Comparison of ENCODE assay signal across 13 cellular contexts in the genomic region with DNA sequence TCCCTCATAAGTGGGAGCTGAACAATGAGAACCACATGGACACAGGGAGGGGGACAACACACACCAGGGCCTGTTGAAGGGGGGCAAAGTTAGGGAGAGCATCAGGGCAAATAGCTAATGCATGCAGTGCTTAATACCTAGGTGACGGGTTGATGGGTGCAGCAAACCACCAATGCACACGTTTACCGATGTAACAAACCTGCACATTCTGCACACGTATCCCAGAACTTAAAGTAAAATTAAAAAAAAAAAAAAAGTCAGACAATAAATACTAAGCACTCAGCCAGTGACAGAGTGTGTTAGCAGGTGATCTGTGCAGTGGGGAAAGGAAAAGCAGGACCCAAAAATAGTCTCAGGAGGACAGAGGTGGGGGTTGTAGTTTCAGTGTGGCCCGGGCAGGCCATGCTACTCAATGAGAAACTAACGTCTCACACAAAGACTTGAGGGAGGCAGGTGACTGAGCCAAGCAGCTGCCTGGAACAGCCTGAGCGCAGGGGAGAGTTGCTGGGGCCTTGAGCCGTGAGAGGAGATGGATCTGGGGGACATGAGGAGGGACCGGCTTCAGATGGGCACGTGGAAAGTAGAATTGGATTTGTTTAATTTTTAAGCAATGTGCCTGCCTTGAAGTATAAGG. TPM values are rescaled to one million over a fixed set of nuclear protein-coding genes. Genes with fewer than 3 reads are reported as not detected.
DNase-seq lines count a peak whose midpoint lies in the region; ATAC-seq and TF ChIP-seq lines count a peak whose summit lies in the region.
"Had no signal": no experiment of that assay in that cellular context is flagged by ENCODE, and none has a peak within 500 bp of the region (broad histone marks: within the 10 kb centered on the region; RNA-seq: fewer than 3 reads in every experiment).

No MANE protein-coding gene starts in this region.

- H3K27me3 ChIP-seq in RWPE2 (ENCODE audit: insufficient read depth, poor library complexity, severe bottlenecking): no peaks in the 10 kb centered on the region
- no peaks in the 10 kb centered on the region for H3K27me3 ChIP-seq in naive thymus-derived CD4-positive, alpha-beta T cell (ENCODE audit: control insufficient read depth in 2 of 2, insufficient read depth in 2 of 2, low read length in 2 of 2)

- no peak overlapping the region for H3K4me3 Mint-ChIP-seq in naive thymus-derived CD4-positive, alpha-beta T cell
- H3K4me3 Mint-ChIP-seq: activated CD4-positive, alpha-beta memory T cell treated with anti-CD3 and anti-CD28 coated beads, Interleukin-2, amount 10 ng/mL, durations not matched to agents 7 days and 5 days; activated naive CD8-positive, alpha-beta T cell had no signal

- peaks cover 0 to 19% (median 0%) of the 10 kb centered on the region in 7 donors for H3K4me1 Mint-ChIP-seq in naive thymus-derived CD4-positive, alpha-beta T cell
- H3K4me1 Mint-ChIP-seq: activated CD4-positive, alpha-beta memory T cell treated with anti-CD3 and anti-CD28 coated beads, Interleukin-2, amount 10 ng/mL, durations not matched to agents 7 days and 5 days had no signal

- intact Hi-C loops in naive thymus-derived CD4-positive, alpha-beta T cell (cut with micrococcal nuclease): no loop called here

- TF ChIP-seq CTCF in GM10248 (IDR thresholded peaks at IDR 0.05; ENCODE audit: control extremely low read depth, extremely low read depth, low read depth, missing control alignments): no peak
- no peak for TF ChIP-seq CTCF in RWPE2 (IDR thresholded peaks at IDR 0.05; ENCODE audit: poor library complexity, severe bottlenecking)

- TF ChIP-seq POLR2A in GM19193 (IDR thresholded peaks at IDR 0.05; ENCODE audit: extremely low read depth, insufficient read depth, insufficient read length): peak; percentile 39

- H3K27me3 Mint-ChIP-seq in naive thymus-derived CD4-positive, alpha-beta T cell: peaks cover 0 to 3% (median 0%) of the 10 kb centered on the region in 5 donors
- H3K27me3 Mint-ChIP-seq: activated CD4-positive, alpha-beta memory T cell treated with anti-CD3 and anti-CD28 coated beads, Interleukin-2, amount 10 ng/mL, durations not matched to agents 7 days and 5 days; activated naive CD8-positive, alpha-beta T cell; IgD-negative memory B cell had no signal

- ATAC-seq in HG02678 (IDR thresholded peaks at IDR 0.05; ENCODE audit: unreplicated experiment) (peak; percentile 73), RWPE2 (ENCODE audit: low read depth) (no peak)
- no peak for ATAC-seq in naive thymus-derived CD4-positive, alpha-beta T cell

- no peaks in the 10 kb centered on the region for H3K9me3 ChIP-seq in RWPE2 (ENCODE audit: severe bottlenecking)
- H3K9me3 ChIP-seq in naive thymus-derived CD4-positive, alpha-beta T cell (ENCODE audit: control insufficient read depth in 2 of 3, low read length in 3 of 3): no peaks in the 10 kb centered on the region

- no peak overlapping the region for H3K27ac Mint-ChIP-seq in naive thymus-derived CD4-positive, alpha-beta T cell
- H3K27ac Mint-ChIP-seq: activated CD4-positive, alpha-beta memory T cell treated with anti-CD3 and anti-CD28 coated beads, Interleukin-2, amount 10 ng/mL, durations not matched to agents 7 days and 5 days; activated naive CD8-positive, alpha-beta T cell had no signal

- H3K36me3 Mint-ChIP-seq in naive thymus-derived CD4-positive, alpha-beta T cell: peaks cover 0 to 12% (median 7%) of the 10 kb centered on the region in 5 donors
- H3K36me3 Mint-ChIP-seq: IgD-negative memory B cell had no signal

- no peak overlapping the region for H3K27ac ChIP-seq in RWPE2 (ENCODE audit: poor library complexity, severe bottlenecking)
- no peak overlapping the region for H3K27ac ChIP-seq in naive thymus-derived CD4-positive, alpha-beta T cell (ENCODE audit: low read depth, low read length)

- no peaks in the 10 kb centered on the region for H3K4me1 ChIP-seq in RWPE2 (ENCODE audit: insufficient read depth, poor library complexity, severe bottlenecking)
- H3K4me1 ChIP-seq in naive thymus-derived CD4-positive, alpha-beta T cell (ENCODE audit: control insufficient read depth in 2 of 2, insufficient read depth in 2 of 2, low read length in 2 of 2): no peaks in the 10 kb centered on the region

- H3K4me3 ChIP-seq in RWPE2 (ENCODE audit: severe bottlenecking): no peak overlapping the region
- no peak overlapping the region for H3K4me3 ChIP-seq in naive thymus-derived CD4-positive, alpha-beta T cell (ENCODE audit: low read length)

- POLR2A ChIA-PET in GM10248 (lab: Yijun Ruan, JAX): no interaction called here
- POLR2A ChIA-PET in naive thymus-derived CD4-positive, alpha-beta T cell (lab: Charles Lee): no interaction called here

- H3K9me3 Mint-ChIP-seq in naive thymus-derived CD4-positive, alpha-beta T cell: no peaks in the 10 kb centered on the region
- H3K9me3 Mint-ChIP-seq: activated CD4-positive, alpha-beta memory T cell treated with anti-CD3 and anti-CD28 coated beads, Interleukin-2, amount 10 ng/mL, durations not matched to agents 7 days and 5 days; IgD-negative memory B cell had no signal

- no peaks in the 10 kb centered on the region for H3K36me3 ChIP-seq in RWPE2 (ENCODE audit: low read depth)
- H3K36me3 ChIP-seq in naive thymus-derived CD4-positive, alpha-beta T cell (ENCODE audit: control insufficient read depth in 2 of 3, insufficient read depth in 3 of 3, low read length in 3 of 3): peaks cover 0 to 2% (median 0%) of the 10 kb centered on the region in 3 experiments

- DNase-seq in GM10248 (ENCODE audit: extremely low spot score) (peak; percentile 84), RWPE2 (ENCODE audit: low spot score) (peak; percentile 30), NCI-H82 (lab: John Stamatoyannopoulos, UW) (no peak), T-helper 9 cell (no peak)
- no peak for DNase-seq in naive thymus-derived CD4-positive, alpha-beta T cell
- no peak for DNase-seq in activated CD4-positive, alpha-beta T cell treated with anti-CD3 and anti-CD28 coated beads for 48 hours
- DNase-seq: activated CD4-positive, alpha-beta memory T cell treated with anti-CD3 and anti-CD28 coated beads, Interleukin-2, amount 10 ng/mL, durations not matched to agents 7 days and 5 days; NCI-H2029 treated with DMSO at 0.1 percent for 48 hours; T-helper 1 cell had no signal

- CTCF ChIA-PET in GM10248 (lab: Yijun Ruan, JAX): interaction anchor here (0.7 to 1.9 kb wide), 3 partner anchors 11 to 202 kb away, joined by 3 to 4 read pairs (median 3); no protein-coding TSS in a partner anchor
- CTCF ChIA-PET in naive thymus-derived CD4-positive, alpha-beta T cell (lab: Charles Lee): no interaction called here

RNA-seq across cellular contexts. Expression of a gene that starts 18.4 kb away (rescaled TPM):
- total RNA-seq in naive thymus-derived CD4-positive, alpha-beta T cell: 1 to 10 TPM; 3.3 to 9.3 (median 4.0) TPM
- polyA plus RNA-seq in naive thymus-derived CD4-positive, alpha-beta T cell: 1 to 10 TPM in 1 of 2 donors, under 1 TPM in 1; 0.20 to 2.0 TPM

RNA-seq across cellular contexts. Expression of a gene that starts 59.6 kb away (rescaled TPM):
- total RNA-seq in naive thymus-derived CD4-positive, alpha-beta T cell: 10 to 100 TPM; 42.5 to 72.3 (median 60.0) TPM
- polyA plus RNA-seq in naive thymus-derived CD4-positive, alpha-beta T cell: 100 to 1,000 TPM; 123 to 140 TPM

Comparison
In these comparisons a context has a peak if more than half of its experiments do, and no peak if none do; other contexts are left out.
1. DNase-seq: peak in GM10248 (single experiment) and RWPE2 (single experiment); none in NCI-H82 (single experiment), T-helper 9 cell (single experiment), naive thymus-derived CD4-positive, alpha-beta T cell (0 of 9) and activated CD4-positive, alpha-beta T cell treated with anti-CD3 and anti-CD28 coated beads for 48 hours (single experiment).